In the genomic region with DNA sequence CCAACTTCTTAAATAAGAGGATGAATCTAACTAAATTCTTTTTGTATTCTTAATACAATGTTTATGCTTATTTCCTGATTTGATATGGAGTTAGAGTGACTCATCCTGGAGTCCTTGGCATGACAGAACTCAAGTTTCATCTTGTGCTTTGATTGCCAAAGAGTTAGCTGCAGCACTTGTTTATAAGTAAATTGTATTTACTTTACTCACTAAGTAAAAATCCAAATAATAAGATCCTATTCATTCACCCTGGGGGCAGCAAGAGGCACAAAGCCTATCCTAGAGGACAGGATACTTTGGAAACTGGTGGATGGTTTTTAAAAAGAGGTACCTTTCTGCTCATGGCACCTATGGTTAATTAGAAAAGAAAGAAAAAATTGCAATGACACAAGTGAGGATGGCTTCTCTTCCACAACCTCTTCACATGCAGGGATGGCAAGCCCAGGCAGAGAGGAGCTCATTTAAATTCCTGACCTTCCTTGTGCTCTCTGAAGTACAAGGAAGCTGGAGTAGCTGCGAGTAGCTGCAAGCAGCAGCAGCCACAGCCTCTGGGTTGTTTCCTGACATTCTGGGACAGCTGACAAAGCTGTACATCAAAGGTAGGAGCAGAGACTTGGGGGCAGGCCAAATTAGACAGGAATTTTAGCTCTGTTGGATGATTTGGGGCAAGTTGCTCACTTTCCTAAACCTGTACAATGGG, we compare ENCODE assay signal across 10 cellular contexts. TPM values are rescaled to one million over a fixed set of nuclear protein-coding genes. Genes with fewer than 3 reads are reported as not detected.
DNase-seq lines count a peak whose midpoint lies in the region; ATAC-seq and TF ChIP-seq lines count a peak whose summit lies in the region.
"Had no signal": no experiment of that assay in that cellular context is flagged by ENCODE, and none has a peak within 500 bp of the region (broad histone marks: within the 10 kb centered on the region; RNA-seq: fewer than 3 reads in every experiment).

No MANE protein-coding gene starts in this region.

- no peaks in the 10 kb centered on the region for H4K20me1 ChIP-seq in PC-9 (ENCODE audit: insufficient read depth)

- H3K9me2 ChIP-seq in PC-9 (ENCODE audit: insufficient read depth): no peaks in the 10 kb centered on the region

- ATAC-seq in gastrocnemius medialis (peak; percentile 46 to 64), GM21576 (IDR thresholded peaks at IDR 0.05; ENCODE audit: unreplicated experiment) (no peak), body of pancreas (no peak)

- DNase-seq in GM04504 (ENCODE audit: low read depth): peak; percentile 73
- DNase-seq in PC-9: peak; percentile 33 to 95
- DNase-seq in epithelial cell of proximal tubule (ENCODE audit: low read depth): peak; percentile 26
- no peak for DNase-seq in gastrocnemius medialis
- DNase-seq in activated CD4-positive, alpha-beta T cell treated with anti-CD3 and anti-CD28 coated beads, Interleukin-2, amount 50 U/mL, for 48 hours: no peak
- DNase-seq in body of pancreas: no peak
- DNase-seq in activated CD4-positive, alpha-beta memory T cell treated with anti-CD3 and anti-CD28 coated beads, Interleukin-2, amount 10 ng/mL, durations not matched to agents 7 days and 5 days: no peak
- DNase-seq: activated naive CD8-positive, alpha-beta T cell treated with anti-CD3 and anti-CD28 coated beads for 36 hours; hypothalamus had no signal

- no peak for TF ChIP-seq POLR2A in gastrocnemius medialis (IDR thresholded peaks at IDR 0.05)
- no peak for TF ChIP-seq POLR2A in body of pancreas (IDR thresholded peaks at IDR 0.05)

- H3K4me3 ChIP-seq in PC-9 (no peak overlapping the region), epithelial cell of proximal tubule (ENCODE audit: low read depth, low read length) (no peak overlapping the region), gastrocnemius medialis (no peak overlapping the region), body of pancreas (no peak overlapping the region)

- H3K27ac ChIP-seq in PC-9 (peak overlapping the region; percentile 67), gastrocnemius medialis (no peak overlapping the region), body of pancreas (no peak overlapping the region)

- H3K4me3 Mint-ChIP-seq in activated CD4-positive, alpha-beta memory T cell treated with anti-CD3 and anti-CD28 coated beads, Interleukin-2, amount 10 ng/mL, durations not matched to agents 7 days and 5 days: no peak overlapping the region
- H3K4me3 Mint-ChIP-seq: activated naive CD8-positive, alpha-beta T cell treated with anti-CD3 and anti-CD28 coated beads for 36 hours had no signal

- H2AFZ ChIP-seq in PC-9: no peak overlapping the region

- H3K4me1 ChIP-seq in PC-9 (replicated peaks; ENCODE audit: insufficient read depth): peaks cover 39% of the 10 kb centered on the region
- no peaks in the 10 kb centered on the region for H3K4me1 ChIP-seq in gastrocnemius medialis
- no peaks in the 10 kb centered on the region for H3K4me1 ChIP-seq in body of pancreas

- CTCF ChIA-PET in PC-9 (lab: Charles Lee): interaction anchor here (0.7 kb wide), 1 partner anchor 29 kb away, joined by 3 read pairs; the partner anchor contains the start of gene CROT
- CTCF ChIA-PET in activated CD4-positive, alpha-beta memory T cell treated with anti-CD3 and anti-CD28 coated beads, Interleukin-2, amount 10 ng/mL, durations not matched to agents 7 days and 5 days (lab: Charles Lee): interaction anchor here (9.1 kb wide), 1 partner anchor 99 kb away, joined by 125 read pairs; no protein-coding TSS in a partner anchor

- H3K27me3 Mint-ChIP-seq in activated CD4-positive, alpha-beta memory T cell treated with anti-CD3 and anti-CD28 coated beads, Interleukin-2, amount 10 ng/mL, durations not matched to agents 7 days and 5 days: no peaks in the 10 kb centered on the region
- H3K27me3 Mint-ChIP-seq: activated naive CD8-positive, alpha-beta T cell treated with anti-CD3 and anti-CD28 coated beads for 36 hours had no signal

- no peak for TF ChIP-seq CTCF in PC-9 (conservative IDR thresholded peaks at IDR 0.05)
- TF ChIP-seq CTCF in epithelial cell of proximal tubule (conservative IDR thresholded peaks at IDR 0.05; ENCODE audit: low read depth, low read length): no peak
- no peak for TF ChIP-seq CTCF in gastrocnemius medialis (IDR thresholded peaks at IDR 0.05 in 4 of 5, conservative IDR thresholded peaks at IDR 0.05 in 1 of 5)
- TF ChIP-seq CTCF in body of pancreas (IDR thresholded peaks at IDR 0.05): no peak

- 29 to 38% methylated on average over 1 of the region's 1 CpG for WGBS in body of pancreas, 2 donors

- intact Hi-C loops in PC-9 (cut with micrococcal nuclease; ENCODE audit: unreplicated experiment) (loop anchor here (5.0 kb wide), 1 partner anchor 80 kb away; no protein-coding TSS in a partner anchor), gastrocnemius medialis (cut with DNase I; ENCODE audit: low total_unique reads) (loop anchor here (10.0 kb wide), 1 partner anchor 558 kb away; the partner anchor contains the start of genes DBF4 and SLC25A40), body of pancreas (cut with DNase I) (no loop called here)

- BruUV-seq in PC-9 (replicated peaks; lab: Mats Ljungman, UMichigan): no TSS peak

- POLR2A ChIA-PET in PC-9 (lab: Charles Lee; ENCODE audit: unreplicated experiment): interaction anchor here (0.5 to 0.6 kb wide), 2 partner anchors 115 to 143 kb away, joined by 4 to 6 read pairs; no protein-coding TSS in a partner anchor
- POLR2A ChIA-PET in activated CD4-positive, alpha-beta memory T cell treated with anti-CD3 and anti-CD28 coated beads, Interleukin-2, amount 10 ng/mL, durations not matched to agents 7 days and 5 days (lab: Charles Lee): no interaction called here

- H3K9me3 ChIP-seq in PC-9 (ENCODE audit: insufficient read depth, low read depth): no peaks in the 10 kb centered on the region
- H3K9me3 ChIP-seq in gastrocnemius medialis: no peaks in the 10 kb centered on the region
- no peaks in the 10 kb centered on the region for H3K9me3 ChIP-seq in body of pancreas

- H3K4me2 ChIP-seq in PC-9: peak overlapping the region; percentile 49

- H3F3A ChIP-seq in PC-9 (ENCODE audit: insufficient read depth, low read depth): peaks cover 26% of the 10 kb centered on the region

- in situ Hi-C loops in gastrocnemius medialis (cut with MboI; ENCODE audit: low sequenced_read_pairs in 4 of 4): loop anchor here in 1 of 4 donors (5.0 kb wide), 1 partner anchor 95 kb away; no protein-coding TSS in a partner anchor

- H3K9me3 Mint-ChIP-seq in activated CD4-positive, alpha-beta memory T cell treated with anti-CD3 and anti-CD28 coated beads, Interleukin-2, amount 10 ng/mL, durations not matched to agents 7 days and 5 days: no peaks in the 10 kb centered on the region
- H3K9me3 Mint-ChIP-seq: activated naive CD8-positive, alpha-beta T cell treated with anti-CD3 and anti-CD28 coated beads for 36 hours had no signal

- H3K36me3 Mint-ChIP-seq in activated CD4-positive, alpha-beta memory T cell treated with anti-CD3 and anti-CD28 coated beads, Interleukin-2, amount 10 ng/mL, durations not matched to agents 7 days and 5 days (ENCODE audit: low read depth): no peaks in the 10 kb centered on the region
- H3K36me3 Mint-ChIP-seq: activated naive CD8-positive, alpha-beta T cell treated with anti-CD3 and anti-CD28 coated beads for 36 hours had no signal

- no peaks in the 10 kb centered on the region for H3K36me3 ChIP-seq in PC-9 (ENCODE audit: low read depth)
- no peaks in the 10 kb centered on the region for H3K36me3 ChIP-seq in gastrocnemius medialis
- no peaks in the 10 kb centered on the region for H3K36me3 ChIP-seq in body of pancreas (replicated peaks in 1 of 2; ENCODE audit: insufficient read depth in 1 of 2, low read depth in 2 of 2)

- H3K27ac Mint-ChIP-seq in activated CD4-positive, alpha-beta memory T cell treated with anti-CD3 and anti-CD28 coated beads, Interleukin-2, amount 10 ng/mL, durations not matched to agents 7 days and 5 days: no peak overlapping the region
- H3K27ac Mint-ChIP-seq: activated naive CD8-positive, alpha-beta T cell treated with anti-CD3 and anti-CD28 coated beads for 36 hours had no signal

- no peaks in the 10 kb centered on the region for H3K79me2 ChIP-seq in PC-9 (ENCODE audit: low read depth)

- H3K27me3 ChIP-seq in PC-9 (ENCODE audit: insufficient read depth, low read depth) (no peaks in the 10 kb centered on the region), gastrocnemius medialis (no peaks in the 10 kb centered on the region), body of pancreas (no peaks in the 10 kb centered on the region)

- peaks cover 8% of the 10 kb centered on the region for H3K4me1 Mint-ChIP-seq in activated CD4-positive, alpha-beta memory T cell treated with anti-CD3 and anti-CD28 coated beads, Interleukin-2, amount 10 ng/mL, durations not matched to agents 7 days and 5 days

RNA-seq across cellular contexts. Expression of gene CROT, which starts 28.5 kb away (rescaled TPM):
- total RNA-seq in PC-9 (2021) (13.4 and 15.2 TPM in 2 replicates), epithelial cell of proximal tubule (5.6 and 8.2 TPM in 2 replicates), gastrocnemius medialis (10 to 100 TPM in 1 of 4 donors, 1 to 10 TPM in 3; 3.6 to 16.3 (median 7.9) TPM), body of pancreas (10 to 100 TPM in 1 of 2 donors, 1 to 10 TPM in 1; 4.6 to 22.1 TPM)
- 10 to 100 TPM in 1 of 2 experiments, 1 to 10 TPM in 1; 9.5 to 12.6 TPM for total RNA-seq in activated CD4-positive, alpha-beta memory T cell treated with anti-CD3 and anti-CD28 coated beads, Interleukin-2, amount 10 ng/mL, durations not matched to agents 7 days and 5 days

Comparison
In these comparisons a context has a peak if more than half of its experiments do, and no peak if none do; other contexts are left out.
1. DNase-seq: peak in GM04504 (single experiment), PC-9 (2 of 2) and epithelial cell of proximal tubule (single experiment); none in gastrocnemius medialis (0 of 2), activated CD4-positive, alpha-beta T cell treated with anti-CD3 and anti-CD28 coated beads, Interleukin-2, amount 50 U/mL, for 48 hours (0 of 2), body of pancreas (0 of 4) and activated CD4-positive, alpha-beta memory T cell treated with anti-CD3 and anti-CD28 coated beads, Interleukin-2, amount 10 ng/mL, durations not matched to agents 7 days and 5 days (single experiment).
2. ATAC-seq: peak in gastrocnemius medialis (2 of 2); none in GM21576 (single experiment) and body of pancreas (single experiment).